In genomic region chr3:64290161-64290560, GRCh38 we compare ENCODE assay signal across 22 cellular contexts.
"Had no signal": no experiment of that assay in that cellular context is flagged by ENCODE, and none has a peak within 500 bp of the region (broad histone marks: within the 10 kb centered on the region; RNA-seq: fewer than 3 reads in every experiment).

No MANE protein-coding gene starts in this region.

- H3K36me3 ChIP-seq: adrenal gland had no signal

- H3K9me3 ChIP-seq: adrenal gland had no signal

- H3K4me1 ChIP-seq: adrenal gland had no signal

- H3K27me3 ChIP-seq: adrenal gland had no signal

- DNase-seq: activated CD4-positive, alpha-beta T cell treated with anti-CD3 and anti-CD28 coated beads for 48 hours; activated CD4-positive, alpha-beta T cell treated with anti-CD3 and anti-CD28 coated beads, Interleukin-2, amount 50 U/mL, for 4 hours; activated CD4-positive, CD25-positive, alpha-beta regulatory T cell treated with anti-CD3 and anti-CD28 coated beads, Interleukin-2, amount 50 U/mL, for 72 hours; activated CD8-positive, alpha-beta memory T cell treated with anti-CD3 and anti-CD28 coated beads, Interleukin-2, amount 50 U/mL, for 48 hours; activated CD8-positive, alpha-beta T cell treated with anti-CD3 and anti-CD28 coated beads, Interleukin-2, amount 10 ng/mL, durations not matched to agents 7 days and 5 days; activated naive CD4-positive, alpha-beta T cell treated with anti-CD3 and anti-CD28 coated beads, Interleukin-2, amount 50 U/mL, for 16 hours; activated naive CD8-positive, alpha-beta T cell treated with anti-CD3 and anti-CD28 coated beads, Interleukin-2, amount 10 ng/mL, durations not matched to agents 7 days and 5 days; activated T-cell treated with anti-CD3 and anti-CD28 coated beads, Interleukin-2, amount 50 U/mL, for 1 hour; adrenal gland; anterior cingulate cortex; KG1; NCI-H1105 treated with DMSO at 0.1 percent for 48 hours; NCI-H146; NCI-H187 treated with DMSO at 0.1 percent for 48 hours; NCI-H2081 treated with DMSO at 0.1 percent for 48 hours; NCI-H446; NCI-H524; SIG-M5; T-helper 17 cell; T-helper 9 cell had no signal

- H3K4me3 ChIP-seq: adrenal gland, PC-9 had no signal

- ATAC-seq: activated CD8-positive, alpha-beta T cell treated with anti-CD3 and anti-CD28 coated beads, Interleukin-2, amount 10 ng/mL, durations not matched to agents 7 days and 5 days; T-helper 17 cell; WTC11 had no signal
